20 cellular contexts compared by ENCODE assay signal in the genomic region with DNA sequence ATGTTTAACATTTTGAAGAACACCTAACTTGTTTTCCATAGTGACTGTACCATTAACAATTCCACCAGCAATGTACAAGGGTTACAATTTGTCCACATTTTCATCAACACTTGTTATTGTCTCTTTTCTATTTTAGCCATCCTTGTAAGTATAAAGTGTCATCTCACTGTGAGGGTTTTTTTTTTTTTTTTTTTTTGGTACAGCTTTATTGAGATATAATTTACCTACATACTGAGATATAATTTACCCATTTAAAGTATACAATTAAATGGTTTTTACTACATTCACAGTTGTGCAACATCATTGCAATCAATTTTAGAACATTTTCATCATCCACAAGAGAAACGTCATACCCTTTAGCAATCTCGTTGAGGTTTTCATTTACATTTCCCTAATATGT. TPM values are rescaled to one million over a fixed set of nuclear protein-coding genes. Genes with fewer than 3 reads are reported as not detected.
"Had no signal": no experiment of that assay in that cellular context is flagged by ENCODE, and none has a peak within 500 bp of the region (broad histone marks: within the 10 kb centered on the region; RNA-seq: fewer than 3 reads in every experiment).

No MANE protein-coding gene starts in this region.

- FAIRE-seq: colon had no signal

- H3K27me3 ChIP-seq: cardiac muscle cell, esophagus muscularis mucosa, sigmoid colon had no signal

- H3K4me3 ChIP-seq: cardiac muscle cell, esophagus muscularis mucosa, lung, sigmoid colon had no signal

- H3K4me1 ChIP-seq: esophagus muscularis mucosa, sigmoid colon had no signal

- DNase-seq: activated CD4-positive, alpha-beta T cell treated with anti-CD3 and anti-CD28 coated beads for 4 hours; activated CD8-positive, alpha-beta memory T cell treated with anti-CD3 and anti-CD28 coated beads, Interleukin-2, amount 50 U/mL, for 48 hours; activated CD8-positive, alpha-beta T cell treated with anti-CD3 and anti-CD28 coated beads, Interleukin-2, amount 10 ng/mL, durations not matched to agents 7 days and 5 days; activated naive CD4-positive, alpha-beta T cell treated with Interleukin-2 at 50 U/mL for 16 hours; activated naive CD8-positive, alpha-beta T cell treated with anti-CD3 and anti-CD28 coated beads, Interleukin-2, amount 50 U/mL, for 24 hours; left cardiac atrium; naive thymus-derived CD8-positive, alpha-beta T cell; sigmoid colon; stimulated activated CD4-positive, alpha-beta T cell treated with anti-CD3 and anti-CD28 coated beads, Interleukin-12 subunit alpha, Interleukin-12 subunit beta, amount 100 ng/mL, for 4 hours; stimulated activated naive CD4-positive, alpha-beta T cell; T1000 had no signal

- ATAC-seq: activated CD8-positive, alpha-beta T cell treated with anti-CD3 and anti-CD28 coated beads, Interleukin-2, amount 10 ng/mL, durations not matched to agents 7 days and 5 days; left cardiac atrium; naive thymus-derived CD8-positive, alpha-beta T cell had no signal

- H3K36me3 ChIP-seq: cardiac muscle cell, esophagus muscularis mucosa, sigmoid colon had no signal

- H3K9me3 ChIP-seq: esophagus muscularis mucosa, sigmoid colon had no signal

- H3K27ac ChIP-seq: cardiac muscle cell, esophagus muscularis mucosa, sigmoid colon, VCaP had no signal

RNA-seq across cellular contexts. Expression of gene TMIGD1, which starts 17.9 kb away (rescaled TPM):
- total RNA-seq: activated CD8-positive, alpha-beta T cell treated with anti-CD3 and anti-CD28 coated beads, Interleukin-2, amount 10 ng/mL, durations not matched to agents 7 days and 5 days; cardiac muscle cell; fibroblast of villous mesenchyme; left cardiac atrium; lung; mononuclear cell; naive thymus-derived CD8-positive, alpha-beta T cell; omental fat pad; pulmonary artery endothelial cell had no signal
- polyA plus RNA-seq: cardiac muscle cell; lung; naive thymus-derived CD8-positive, alpha-beta T cell had no signal
